ENCODE assay signal across 8 cellular contexts in genomic region chr1:117534995-117535467, GRCh38.
DNase-seq lines count a peak whose midpoint lies in the region; ATAC-seq and TF ChIP-seq lines count a peak whose summit lies in the region.

No MANE protein-coding gene starts in this region.

- H3K9me3 ChIP-seq in CD8-positive, alpha-beta memory T cell (ENCODE audit: low read length) = no peaks in the 10 kb centered on the region
- no peaks in the 10 kb centered on the region for H3K9me3 ChIP-seq in esophagus muscularis mucosa
- no peaks in the 10 kb centered on the region for H3K9me3 ChIP-seq in uterus

- CTCF ChIA-PET in CD8-positive, alpha-beta memory T cell (lab: Charles Lee) = interaction anchor here (0.8 to 13.1 kb wide), 46 partner anchors 9 to 247 kb away, joined by 3 to 187 read pairs (median 4); no protein-coding TSS in a partner anchor

- DNase-seq in CD8-positive, alpha-beta memory T cell = peak in 4 of 5 donors; percentile 5 to 61 (median 54)
- DNase-seq in GM19240 (ENCODE audit: insufficient read length, low spot score) = peak; percentile 6
- peak; percentile 52 for DNase-seq in NCI-H510A (lab: John Stamatoyannopoulos, UW)
- peak; percentile 31 to 38 for DNase-seq in activated CD4-positive, alpha-beta T cell treated with anti-CD3 and anti-CD28 coated beads, Interleukin-2, amount 50 U/mL, for 48 hours
- DNase-seq in esophagus muscularis mucosa (ENCODE audit: extremely low spot score) = no peak
- DNase-seq in nephron progenitor cell = peak; percentile 49
- DNase-seq in uterus = peak in 1 of 2 donors; percentile 20

- WGBS in esophagus muscularis mucosa = 17% methylated on average over 6 of the region's 6 CpGs

- H3K4me3 ChIP-seq in CD8-positive, alpha-beta memory T cell (ENCODE audit: low read length) = no peak overlapping the region
- no peak overlapping the region for H3K4me3 ChIP-seq in esophagus muscularis mucosa
- no peak overlapping the region for H3K4me3 ChIP-seq in uterus

- H3K4me3 Mint-ChIP-seq in CD8-positive, alpha-beta memory T cell = no peak overlapping the region
- H3K4me3 Mint-ChIP-seq in nephron progenitor cell = no peak overlapping the region

- no peaks in the 10 kb centered on the region for H3K27me3 ChIP-seq in CD8-positive, alpha-beta memory T cell (ENCODE audit: insufficient read depth, low read length, poor library complexity, severe bottlenecking)
- H3K27me3 ChIP-seq in esophagus muscularis mucosa (no peaks in the 10 kb centered on the region), uterus (no peaks in the 10 kb centered on the region)

- H3K27me3 Mint-ChIP-seq in CD8-positive, alpha-beta memory T cell = no peaks in the 10 kb centered on the region
- no peaks in the 10 kb centered on the region for H3K27me3 Mint-ChIP-seq in nephron progenitor cell (ENCODE audit: low read depth, poor library complexity)

- no peaks in the 10 kb centered on the region for H3K36me3 ChIP-seq in CD8-positive, alpha-beta memory T cell (ENCODE audit: insufficient read depth, low read length)
- H3K36me3 ChIP-seq in esophagus muscularis mucosa (no peaks in the 10 kb centered on the region), uterus (no peaks in the 10 kb centered on the region)

- H3K27ac Mint-ChIP-seq in CD8-positive, alpha-beta memory T cell = peak overlapping the region in 2 of 8 donors; percentile 9 to 26
- H3K27ac Mint-ChIP-seq in nephron progenitor cell = no peak overlapping the region

- POLR2A ChIA-PET in CD8-positive, alpha-beta memory T cell (lab: Charles Lee) = no interaction called here

- no peaks in the 10 kb centered on the region for H3K9me3 Mint-ChIP-seq in CD8-positive, alpha-beta memory T cell
- peaks cover 4% of the 10 kb centered on the region for H3K9me3 Mint-ChIP-seq in nephron progenitor cell

- TF ChIP-seq CTCF in esophagus muscularis mucosa (IDR thresholded peaks at IDR 0.05) (peak; percentile 45 to 73 (median 61)), nephron progenitor cell (IDR thresholded peaks at IDR 0.05) (peak; percentile 51), uterus (IDR thresholded peaks at IDR 0.05) (peak; percentile 32 to 72 (median 51))

- intact Hi-C loops in esophagus muscularis mucosa (cut with DNase I) (loop anchor here (5.0 kb wide), 1 partner anchor 222 kb away; no protein-coding TSS in a partner anchor), uterus (cut with DNase I; ENCODE audit: low total_unique reads) (loop anchor here (10.0 kb wide), 1 partner anchor 220 kb away; no protein-coding TSS in a partner anchor)

- peaks cover 0 to 4% (median 0%) of the 10 kb centered on the region in 3 donors for H3K4me1 Mint-ChIP-seq in CD8-positive, alpha-beta memory T cell
- H3K4me1 Mint-ChIP-seq in nephron progenitor cell = no peaks in the 10 kb centered on the region

- no peak for TF ChIP-seq EP300 in esophagus muscularis mucosa (IDR thresholded peaks at IDR 0.05)

- no peak overlapping the region for H3K27ac ChIP-seq in CD8-positive, alpha-beta memory T cell (ENCODE audit: low read depth, low read length)
- H3K27ac ChIP-seq in esophagus muscularis mucosa (replicated peaks in 1 of 4) = no peak overlapping the region
- no peak overlapping the region for H3K27ac ChIP-seq in uterus

- H3K36me3 Mint-ChIP-seq in CD8-positive, alpha-beta memory T cell = peaks cover 0 to 2% (median 0%) of the 10 kb centered on the region in 3 donors
- peaks cover 3% of the 10 kb centered on the region for H3K36me3 Mint-ChIP-seq in nephron progenitor cell (ENCODE audit: low read depth)

- peak; percentile 89 for ATAC-seq in HG03432 (IDR thresholded peaks at IDR 0.05; ENCODE audit: unreplicated experiment)

- H3K4me1 ChIP-seq in CD8-positive, alpha-beta memory T cell (ENCODE audit: insufficient read depth, low read length) = peaks cover 20% of the 10 kb centered on the region
- peaks cover 0 to 8% (median 5%) of the 10 kb centered on the region in 4 donors for H3K4me1 ChIP-seq in esophagus muscularis mucosa
- H3K4me1 ChIP-seq in uterus = no peaks in the 10 kb centered on the region

- TF ChIP-seq POLR2A in esophagus muscularis mucosa (IDR thresholded peaks at IDR 0.05; ENCODE audit: low read depth) (no peak), uterus (IDR thresholded peaks at IDR 0.05) (no peak)
